In the genomic region with DNA sequence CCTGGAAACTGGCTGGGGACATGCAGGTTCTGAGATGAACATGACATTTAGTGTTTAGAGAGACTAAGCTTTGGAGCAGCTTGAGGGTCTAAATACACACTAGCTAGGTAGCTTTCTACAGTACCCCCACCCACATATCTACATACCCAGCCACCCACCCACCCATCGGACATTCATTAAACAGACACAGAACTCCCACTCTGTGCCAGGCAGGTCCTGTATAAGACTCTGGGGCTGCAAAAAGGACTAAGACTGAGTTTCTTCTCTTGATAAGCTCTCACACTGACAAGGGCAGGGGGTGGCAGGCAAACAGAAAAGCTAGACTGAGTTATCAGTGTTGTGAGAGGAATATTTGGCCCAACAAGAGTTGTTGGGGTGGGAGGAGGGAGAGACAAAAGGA, we compare ENCODE assay signal across 8 cellular contexts. TPM values are rescaled to one million over a fixed set of nuclear protein-coding genes. Genes with fewer than 3 reads are reported as not detected.
DNase-seq lines count a peak whose midpoint lies in the region; ATAC-seq and TF ChIP-seq lines count a peak whose summit lies in the region.

No MANE protein-coding gene starts in this region.

- TF ChIP-seq CTCF in foreskin keratinocyte (conservative IDR thresholded peaks at IDR 0.05), result no peak
- no peak for TF ChIP-seq CTCF in progenitor cell of endocrine pancreas (IDR thresholded peaks at IDR 0.05; ENCODE audit: unreplicated experiment)

- DNase-seq in CD8-positive, alpha-beta memory T cell, result no peak
- DNase-seq in activated CD4-positive, alpha-beta memory T cell treated with anti-CD3 and anti-CD28 coated beads for 36 hours, result no peak
- DNase-seq in foreskin keratinocyte (no peak), progenitor cell of endocrine pancreas (ENCODE audit: low spot score, unreplicated experiment) (no peak), SJCRH30 (no peak), superior temporal gyrus (ENCODE audit: extremely low spot score) (no peak), NAMALWA (ENCODE audit: low spot score) (no peak)

- H3K27me3 ChIP-seq in CD8-positive, alpha-beta memory T cell (ENCODE audit: insufficient read depth, low read length, poor library complexity, severe bottlenecking), result no peaks in the 10 kb centered on the region
- H3K27me3 ChIP-seq in foreskin keratinocyte, result no peaks in the 10 kb centered on the region
- no peaks in the 10 kb centered on the region for H3K27me3 ChIP-seq in SJCRH30

- peaks cover 86% of the 10 kb centered on the region for H3K4me1 ChIP-seq in CD8-positive, alpha-beta memory T cell (ENCODE audit: insufficient read depth, low read length)
- peaks cover 48% of the 10 kb centered on the region for H3K4me1 ChIP-seq in foreskin keratinocyte
- peaks cover 12% of the 10 kb centered on the region; the same call in 1 of the 2 replicates for H3K4me1 ChIP-seq in SJCRH30

- no peaks in the 10 kb centered on the region for H3K27me3 Mint-ChIP-seq in CD8-positive, alpha-beta memory T cell
- no peaks in the 10 kb centered on the region for H3K27me3 Mint-ChIP-seq in activated CD4-positive, alpha-beta memory T cell treated with anti-CD3 and anti-CD28 coated beads for 36 hours
- no peaks in the 10 kb centered on the region for H3K27me3 Mint-ChIP-seq in progenitor cell of endocrine pancreas

- ATAC-seq in foreskin keratinocyte (no peak), HG02938 (IDR thresholded peaks at IDR 0.05; ENCODE audit: unreplicated experiment) (no peak)

- POLR2A ChIA-PET in CD8-positive, alpha-beta memory T cell (lab: Charles Lee), result interaction anchor here (1.3 kb wide), 2 partner anchors 13 to 62 kb away, joined by 4 to 10 read pairs; a partner anchor contains a TSS
- POLR2A ChIA-PET in activated CD4-positive, alpha-beta memory T cell treated with anti-CD3 and anti-CD28 coated beads for 36 hours (lab: Charles Lee), result interaction anchor here (1.0 to 4.6 kb wide), 4 partner anchors 12 to 162 kb away, joined by 3 to 69 read pairs (median 19); a partner anchor contains a TSS

- H3K36me3 ChIP-seq in CD8-positive, alpha-beta memory T cell (ENCODE audit: insufficient read depth, low read length), result peaks cover 5% of the 10 kb centered on the region
- peaks cover 32% of the 10 kb centered on the region for H3K36me3 ChIP-seq in SJCRH30

- CTCF ChIA-PET in CD8-positive, alpha-beta memory T cell (lab: Charles Lee), result interaction anchor here (1.3 to 15.1 kb wide), 5 partner anchors 12 to 123 kb away, joined by 3 to 113 read pairs (median 4); a partner anchor contains a TSS
- CTCF ChIA-PET in activated CD4-positive, alpha-beta memory T cell treated with anti-CD3 and anti-CD28 coated beads for 36 hours (lab: Charles Lee), result interaction anchor here (0.7 to 7.0 kb wide), 9 partner anchors 12 to 1325 kb away, joined by 3 to 110 read pairs (median 11); a partner anchor contains a TSS

- peak overlapping the region; percentile 87 for H3K27ac ChIP-seq in CD8-positive, alpha-beta memory T cell (ENCODE audit: low read depth, low read length)
- H3K27ac ChIP-seq in foreskin keratinocyte, result peak overlapping the region; percentile 87
- H3K27ac ChIP-seq in SJCRH30, result no peak overlapping the region

- peaks cover 79 to 87% (median 85%) of the 10 kb centered on the region in 3 donors for H3K4me1 Mint-ChIP-seq in CD8-positive, alpha-beta memory T cell
- peaks cover 68% of the 10 kb centered on the region for H3K4me1 Mint-ChIP-seq in activated CD4-positive, alpha-beta memory T cell treated with anti-CD3 and anti-CD28 coated beads for 36 hours (ENCODE audit: low read depth)
- H3K4me1 Mint-ChIP-seq in progenitor cell of endocrine pancreas (ENCODE audit: low read depth), result peaks cover 29% of the 10 kb centered on the region

- no peaks in the 10 kb centered on the region for H3K9me3 ChIP-seq in CD8-positive, alpha-beta memory T cell (ENCODE audit: low read length)
- no peaks in the 10 kb centered on the region for H3K9me3 ChIP-seq in SJCRH30 (replicated peaks)

- intact Hi-C loops in activated CD4-positive, alpha-beta memory T cell treated with anti-CD3 and anti-CD28 coated beads for 36 hours (cut with micrococcal nuclease), result no loop called here

- H3K4me3 ChIP-seq in CD8-positive, alpha-beta memory T cell (ENCODE audit: low read length), result peak overlapping the region; percentile 78
- H3K4me3 ChIP-seq in SJCRH30, result no peak overlapping the region

- H3K9me3 Mint-ChIP-seq in CD8-positive, alpha-beta memory T cell, result no peaks in the 10 kb centered on the region
- H3K9me3 Mint-ChIP-seq in activated CD4-positive, alpha-beta memory T cell treated with anti-CD3 and anti-CD28 coated beads for 36 hours, result no peaks in the 10 kb centered on the region
- no peaks in the 10 kb centered on the region for H3K9me3 Mint-ChIP-seq in progenitor cell of endocrine pancreas (ENCODE audit: low read depth)

- peaks cover 0 to 46% (median 8%) of the 10 kb centered on the region in 3 donors for H3K36me3 Mint-ChIP-seq in CD8-positive, alpha-beta memory T cell
- peaks cover 27% of the 10 kb centered on the region for H3K36me3 Mint-ChIP-seq in activated CD4-positive, alpha-beta memory T cell treated with anti-CD3 and anti-CD28 coated beads for 36 hours
- peaks cover 12% of the 10 kb centered on the region for H3K36me3 Mint-ChIP-seq in progenitor cell of endocrine pancreas (ENCODE audit: insufficient read depth)

- peak overlapping the region; percentile 90 to 99 (median 95) for H3K27ac Mint-ChIP-seq in CD8-positive, alpha-beta memory T cell
- peak overlapping the region; percentile 95 for H3K27ac Mint-ChIP-seq in activated CD4-positive, alpha-beta memory T cell treated with anti-CD3 and anti-CD28 coated beads for 36 hours
- H3K27ac Mint-ChIP-seq in progenitor cell of endocrine pancreas, result peak overlapping the region; percentile 69

- peak overlapping the region in 6 of 7 donors; percentile 81 to 90 (median 84) for H3K4me3 Mint-ChIP-seq in CD8-positive, alpha-beta memory T cell
- peak overlapping the region; percentile 72 for H3K4me3 Mint-ChIP-seq in activated CD4-positive, alpha-beta memory T cell treated with anti-CD3 and anti-CD28 coated beads for 36 hours
- H3K4me3 Mint-ChIP-seq in progenitor cell of endocrine pancreas (ENCODE audit: low read depth), result no peak overlapping the region

RNA-seq across cellular contexts. Expression of a gene that starts 6.7 kb away (rescaled TPM):
- total RNA-seq in CD8-positive, alpha-beta memory T cell, result 100 to 1,000 TPM; 183 to 185 TPM
- polyA plus RNA-seq in CD8-positive, alpha-beta memory T cell, result 55.4 TPM
- total RNA-seq in activated CD4-positive, alpha-beta memory T cell treated with anti-CD3 and anti-CD28 coated beads for 36 hours, result 100 to 1,000 TPM; 138 to 143 TPM
- 207 and 209 TPM in 2 replicates for total RNA-seq in foreskin keratinocyte
- 259 and 272 TPM in 2 replicates for polyA plus RNA-seq in foreskin keratinocyte
- 98.0 and 109 TPM in 2 replicates for total RNA-seq in progenitor cell of endocrine pancreas
- 91.2 and 96.2 TPM in 2 replicates for total RNA-seq in SJCRH30 (2014; rRNA removed; shearing (Covaris generic))

RNA-seq across cellular contexts. Expression of a gene that starts 13.4 kb away (rescaled TPM):
- total RNA-seq in CD8-positive, alpha-beta memory T cell, result 10 to 100 TPM; 61.7 to 63.1 TPM
- polyA plus RNA-seq in CD8-positive, alpha-beta memory T cell, result 117 TPM
- 10 to 100 TPM; 56.7 to 56.8 TPM for total RNA-seq in activated CD4-positive, alpha-beta memory T cell treated with anti-CD3 and anti-CD28 coated beads for 36 hours
- total RNA-seq in foreskin keratinocyte (115 and 121 TPM in 2 replicates), progenitor cell of endocrine pancreas (61.0 and 63.6 TPM in 2 replicates)
- 142 and 153 TPM in 2 replicates for polyA plus RNA-seq in foreskin keratinocyte
- total RNA-seq in SJCRH30 (2014; rRNA removed; shearing (Covaris generic)), result 76.0 and 78.6 TPM in 2 replicates

RNA-seq across cellular contexts. Expression of a gene that starts 37.7 kb away (rescaled TPM):
- under 1 TPM; 0.07 to 0.18 TPM for total RNA-seq in CD8-positive, alpha-beta memory T cell
- not detected for polyA plus RNA-seq in CD8-positive, alpha-beta memory T cell
- not detected for total RNA-seq in activated CD4-positive, alpha-beta memory T cell treated with anti-CD3 and anti-CD28 coated beads for 36 hours
- 0.68 and 0.78 TPM in 2 replicates for total RNA-seq in foreskin keratinocyte
- 0.27 and 0.41 TPM in 2 replicates for polyA plus RNA-seq in foreskin keratinocyte
- total RNA-seq in progenitor cell of endocrine pancreas, result 0.10 and 0.18 TPM in 2 replicates
- 0.45 and 0.51 TPM in 2 replicates for total RNA-seq in SJCRH30 (2014; rRNA removed; shearing (Covaris generic))
